Comparison of ENCODE assay signal across 34 cellular contexts in the genomic region with DNA sequence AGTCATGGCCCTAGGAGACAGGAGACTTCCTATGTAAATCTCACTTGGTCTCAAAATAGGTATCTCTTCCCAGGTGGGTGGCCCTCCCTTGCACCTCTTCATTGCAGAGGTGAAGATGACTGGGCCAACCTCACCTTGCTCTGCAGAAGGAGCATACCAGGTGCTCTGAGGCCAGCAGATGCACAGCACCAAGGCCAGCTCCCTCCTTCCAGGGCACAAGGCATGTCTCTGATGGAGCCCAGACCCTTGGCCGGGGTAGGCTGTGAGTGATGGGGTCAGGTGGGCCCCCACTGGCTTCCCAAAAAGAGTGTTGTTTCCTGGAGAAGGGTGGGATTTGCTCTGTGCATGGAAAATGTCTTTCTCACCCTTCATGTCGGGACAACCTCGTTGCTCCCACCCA. TPM values are rescaled to one million over a fixed set of nuclear protein-coding genes. Genes with fewer than 3 reads are reported as not detected.
"Had no signal": no experiment of that assay in that cellular context is flagged by ENCODE, and none has a peak within 500 bp of the region (broad histone marks: within the 10 kb centered on the region; RNA-seq: fewer than 3 reads in every experiment).

No MANE protein-coding gene starts in this region.

- H3K4me1 ChIP-seq: SJCRH30 had no signal

- DNase-seq: activated B cell treated with CpG ODN at 0.5 μM for 24 hours; activated CD4-positive, alpha-beta memory T cell treated with anti-CD3 and anti-CD28 coated beads for 36 hours; activated CD4-positive, alpha-beta T cell treated with anti-CD3 and anti-CD28 coated beads for 4 hours; activated CD4-positive, alpha-beta T cell treated with anti-CD3 and anti-CD28 coated beads, Interleukin-2, amount 50 U/mL, for 1 hour; activated CD4-positive, CD25-positive, alpha-beta regulatory T cell treated with anti-CD3 and anti-CD28 coated beads, Interleukin-2, amount 50 U/mL, for 72 hours; activated CD8-positive, alpha-beta memory T cell treated with anti-CD3 and anti-CD28 coated beads, Interleukin-2, amount 10 ng/mL, durations not matched to agents 7 days and 5 days; activated effector memory CD4-positive, alpha-beta T cell treated with anti-CD3 and anti-CD28 coated beads, Interleukin-2, amount 50 U/mL, for 16 hours; activated naive CD4-positive, alpha-beta T cell; activated naive CD4-positive, alpha-beta T cell treated with anti-CD3 and anti-CD28 coated beads, Interleukin-2, amount 50 U/mL, for 16 hours; activated naive CD8-positive, alpha-beta T cell treated with anti-CD3 and anti-CD28 coated beads for 36 hours; activated T-cell treated with anti-CD3 and anti-CD28 coated beads, Interleukin-2, amount 50 U/mL, for 1 hour; activated T-cell treated with anti-CD3 and anti-CD28 coated beads, Interleukin-2, amount 50 U/mL, for 72 hours; amniotic stem cell; aorta; brain microvascular endothelial cell; central memory CD4-positive, alpha-beta T cell; Karpas-422; NCI-H1105 treated with DMSO at 0.1 percent for 48 hours; NCI-H1436 treated with DMSO at 0.1 percent for 48 hours; NCI-H1694 treated with DMSO at 0.1 percent for 48 hours; NCI-H2029; NCI-H345; NCI-H524 treated with DMSO at 0.1 percent for 48 hours; SHP77; T-cell; T-helper 17 cell had no signal

- H3K4me3 Mint-ChIP-seq: activated B cell treated with CpG ODN at 0.5 μM for 24 hours; activated CD4-positive, alpha-beta memory T cell treated with anti-CD3 and anti-CD28 coated beads for 36 hours; activated CD8-positive, alpha-beta memory T cell treated with anti-CD3 and anti-CD28 coated beads, Interleukin-2, amount 10 ng/mL, durations not matched to agents 7 days and 5 days; activated naive CD8-positive, alpha-beta T cell treated with anti-CD3 and anti-CD28 coated beads for 36 hours; activated T-cell treated with anti-CD3 and anti-CD28 coated beads, Interleukin-2, amount 50 U/mL, for 72 hours; activated T-helper 17 cell treated with anti-CD3 and anti-CD28 coated beads, Interleukin-2, amount 50 U/mL, for 72 hours; T-cell; T-helper 17 cell had no signal

- ATAC-seq: activated CD8-positive, alpha-beta memory T cell treated with anti-CD3 and anti-CD28 coated beads, Interleukin-2, amount 10 ng/mL, durations not matched to agents 7 days and 5 days; activated T-cell treated with anti-CD3 and anti-CD28 coated beads, Interleukin-2, amount 50 U/mL, for 72 hours; activated T-helper 17 cell treated with anti-CD3 and anti-CD28 coated beads, Interleukin-2, amount 50 U/mL, for 72 hours; Panc1; T-cell; T-helper 17 cell had no signal

- H3K9me3 Mint-ChIP-seq: activated B cell treated with CpG ODN at 0.5 μM for 24 hours had no signal

- H3K27ac Mint-ChIP-seq: activated B cell treated with CpG ODN at 0.5 μM for 24 hours; activated CD4-positive, alpha-beta memory T cell treated with anti-CD3 and anti-CD28 coated beads for 36 hours; activated CD8-positive, alpha-beta memory T cell treated with anti-CD3 and anti-CD28 coated beads, Interleukin-2, amount 10 ng/mL, durations not matched to agents 7 days and 5 days; activated naive CD8-positive, alpha-beta T cell treated with anti-CD3 and anti-CD28 coated beads for 36 hours; activated T-cell treated with anti-CD3 and anti-CD28 coated beads, Interleukin-2, amount 50 U/mL, for 72 hours; activated T-helper 17 cell treated with anti-CD3 and anti-CD28 coated beads, Interleukin-2, amount 50 U/mL, for 72 hours; T-cell; T-helper 17 cell had no signal

- H3K36me3 ChIP-seq: brain microvascular endothelial cell, SJCRH30 had no signal

- H3K9me3 ChIP-seq: SJCRH30 had no signal

- H3K4me1 Mint-ChIP-seq: activated B cell treated with CpG ODN at 0.5 μM for 24 hours; activated CD8-positive, alpha-beta memory T cell treated with anti-CD3 and anti-CD28 coated beads, Interleukin-2, amount 10 ng/mL, durations not matched to agents 7 days and 5 days; activated naive CD8-positive, alpha-beta T cell treated with anti-CD3 and anti-CD28 coated beads for 36 hours; activated T-helper 17 cell treated with anti-CD3 and anti-CD28 coated beads, Interleukin-2, amount 50 U/mL, for 72 hours; T-cell; T-helper 17 cell had no signal

- H3K27me3 ChIP-seq: brain microvascular endothelial cell, SJCRH30 had no signal

- H3K27ac ChIP-seq: brain microvascular endothelial cell, SJCRH30, SK-N-MC, VCaP had no signal

- H3K4me3 ChIP-seq: SJCRH30, SK-N-MC had no signal

- H3K36me3 Mint-ChIP-seq: activated CD4-positive, alpha-beta memory T cell treated with anti-CD3 and anti-CD28 coated beads for 36 hours; activated CD8-positive, alpha-beta memory T cell treated with anti-CD3 and anti-CD28 coated beads, Interleukin-2, amount 10 ng/mL, durations not matched to agents 7 days and 5 days; activated naive CD8-positive, alpha-beta T cell treated with anti-CD3 and anti-CD28 coated beads for 36 hours; T-cell had no signal

RNA-seq across cellular contexts. Expression of a gene that starts 12.8 kb away (rescaled TPM):
- total RNA-seq: activated B cell treated with CpG ODN at 0.5 μM for 24 hours; activated CD4-positive, alpha-beta memory T cell treated with anti-CD3 and anti-CD28 coated beads for 36 hours; activated CD8-positive, alpha-beta memory T cell treated with anti-CD3 and anti-CD28 coated beads, Interleukin-2, amount 10 ng/mL, durations not matched to agents 7 days and 5 days; activated naive CD8-positive, alpha-beta T cell treated with anti-CD3 and anti-CD28 coated beads for 36 hours; activated T-cell treated with anti-CD3 and anti-CD28 coated beads, Interleukin-2, amount 50 U/mL, for 72 hours; activated T-helper 17 cell treated with anti-CD3 and anti-CD28 coated beads, Interleukin-2, amount 50 U/mL, for 72 hours; aorta; MCF 10A; NCI-H460; RPMI7951; T-cell; T-helper 17 cell had no signal
- polyA plus RNA-seq: aorta had no signal
